24 cellular contexts compared by ENCODE assay signal in genomic region chr3:73664389-73664788, GRCh38. TPM values are rescaled to one million over a fixed set of nuclear protein-coding genes. Genes with fewer than 3 reads are reported as not detected.
"Had no signal": no experiment of that assay in that cellular context is flagged by ENCODE, and none has a peak within 500 bp of the region (broad histone marks: within the 10 kb centered on the region; RNA-seq: fewer than 3 reads in every experiment).

No MANE protein-coding gene starts in this region.

- H3K4me1 ChIP-seq: esophagus squamous epithelium, gastroesophageal sphincter, psoas muscle had no signal

- ATAC-seq: activated CD8-positive, alpha-beta T cell treated with anti-CD3 and anti-CD28 coated beads, Interleukin-2, amount 10 ng/mL, durations not matched to agents 7 days and 5 days; gastroesophageal sphincter; natural killer cell; psoas muscle had no signal

- H3K36me3 ChIP-seq: esophagus squamous epithelium, gastroesophageal sphincter, ovary, tibial artery, WERI-Rb-1 had no signal

- H3K9me3 ChIP-seq: esophagus squamous epithelium, gastroesophageal sphincter, ovary, psoas muscle, tibial artery had no signal

- H3K4me1 Mint-ChIP-seq: activated naive CD4-positive, alpha-beta T cell treated with anti-CD3 and anti-CD28 coated beads, Interleukin-2, amount 50 U/mL, for 24 hours; natural killer cell had no signal

- H3K9me3 Mint-ChIP-seq: activated naive CD4-positive, alpha-beta T cell treated with anti-CD3 and anti-CD28 coated beads, Interleukin-2, amount 50 U/mL, for 24 hours; brain had no signal

- H3K27ac ChIP-seq: esophagus squamous epithelium, gastroesophageal sphincter, ovary, psoas muscle, tibial artery, WERI-Rb-1 had no signal

- H3K36me3 Mint-ChIP-seq: activated naive CD4-positive, alpha-beta T cell treated with anti-CD3 and anti-CD28 coated beads, Interleukin-2, amount 50 U/mL, for 24 hours; brain; natural killer cell had no signal

- H3K4me3 Mint-ChIP-seq: activated CD8-positive, alpha-beta T cell treated with anti-CD3 and anti-CD28 coated beads, Interleukin-2, amount 10 ng/mL, durations not matched to agents 7 days and 5 days; activated naive CD4-positive, alpha-beta T cell treated with anti-CD3 and anti-CD28 coated beads, Interleukin-2, amount 50 U/mL, for 24 hours; activated T-helper 1 cell treated with anti-CD3 and anti-CD28 coated beads, Interleukin-12 subunit alpha, Interleukin-12 subunit beta, Interleukin-2, Interleukin-4 antibody, amounts not matched to agents 30 ng/mL and 10 ng/mL and 1 ng/mL, durations not matched to agents 14 hours and 24 hours and 36 hours; brain; natural killer cell; stimulated activated naive CD8-positive, alpha-beta T cell treated with anti-CD3 and anti-CD28 coated beads, Interleukin-15, Interleukin-2, amounts not matched to agents 100 ng/mL and 50 ng/mL, for 24 hours had no signal

- H3K27me3 ChIP-seq: esophagus squamous epithelium, gastroesophageal sphincter, ovary, tibial artery had no signal

- H3K4me3 ChIP-seq: esophagus squamous epithelium, gastroesophageal sphincter, lung, ovary, psoas muscle, tibial artery had no signal

- H3K27me3 Mint-ChIP-seq: activated naive CD4-positive, alpha-beta T cell treated with anti-CD3 and anti-CD28 coated beads, Interleukin-2, amount 50 U/mL, for 24 hours; stimulated activated naive CD8-positive, alpha-beta T cell treated with anti-CD3 and anti-CD28 coated beads, Interleukin-15, Interleukin-2, amounts not matched to agents 100 ng/mL and 50 ng/mL, for 24 hours had no signal

- DNase-seq: activated CD4-positive, alpha-beta T cell treated with anti-CD3 and anti-CD28 coated beads, Interleukin-2, amount 50 U/mL, for 1 hour; activated CD4-positive, CD25-positive, alpha-beta regulatory T cell treated with anti-CD3 and anti-CD28 coated beads, Interleukin-2, amount 50 U/mL, for 72 hours; activated CD8-positive, alpha-beta T cell treated with anti-CD3 and anti-CD28 coated beads, Interleukin-2, amount 10 ng/mL, durations not matched to agents 7 days and 5 days; activated gamma-delta T cell treated with Interleukin-2 at 50 U/mL for 16 hours; aorta; central memory CD4-positive, alpha-beta T cell; esophagus squamous epithelium; head of caudate nucleus; natural killer cell; ovary; psoas muscle; right cardiac atrium; stimulated activated CD4-positive, alpha-beta T cell treated with anti-CD3 and anti-CD28 coated beads, Interleukin-1b, Interleukin-23, amount 100 ng/mL, for 48 hours; substantia nigra; T-helper 1 cell; tibial artery; WERI-Rb-1 had no signal

- H3K27ac Mint-ChIP-seq: activated CD8-positive, alpha-beta T cell treated with anti-CD3 and anti-CD28 coated beads, Interleukin-2, amount 10 ng/mL, durations not matched to agents 7 days and 5 days; activated naive CD4-positive, alpha-beta T cell treated with anti-CD3 and anti-CD28 coated beads, Interleukin-2, amount 50 U/mL, for 24 hours; activated T-helper 1 cell treated with anti-CD3 and anti-CD28 coated beads, Interleukin-12 subunit alpha, Interleukin-12 subunit beta, Interleukin-2, Interleukin-4 antibody, amounts not matched to agents 30 ng/mL and 10 ng/mL and 1 ng/mL, durations not matched to agents 14 hours and 24 hours and 36 hours; brain; natural killer cell; stimulated activated naive CD8-positive, alpha-beta T cell treated with anti-CD3 and anti-CD28 coated beads, Interleukin-15, Interleukin-2, amounts not matched to agents 100 ng/mL and 50 ng/mL, for 24 hours had no signal

RNA-seq across cellular contexts. Expression of gene PDZRN3, which starts 39.6 kb away (rescaled TPM):
- total RNA-seq: activated CD8-positive, alpha-beta T cell treated with anti-CD3 and anti-CD28 coated beads, Interleukin-2, amount 10 ng/mL, durations not matched to agents 7 days and 5 days; activated T-helper 1 cell treated with anti-CD3 and anti-CD28 coated beads, Interleukin-12 subunit alpha, Interleukin-12 subunit beta, Interleukin-2, Interleukin-4 antibody, amounts not matched to agents 30 ng/mL and 10 ng/mL and 1 ng/mL, durations not matched to agents 14 hours and 24 hours and 36 hours; natural killer cell had no signal
- polyA plus RNA-seq: keratinocyte had no signal
